21 cellular contexts compared by ENCODE assay signal in the genomic region with DNA sequence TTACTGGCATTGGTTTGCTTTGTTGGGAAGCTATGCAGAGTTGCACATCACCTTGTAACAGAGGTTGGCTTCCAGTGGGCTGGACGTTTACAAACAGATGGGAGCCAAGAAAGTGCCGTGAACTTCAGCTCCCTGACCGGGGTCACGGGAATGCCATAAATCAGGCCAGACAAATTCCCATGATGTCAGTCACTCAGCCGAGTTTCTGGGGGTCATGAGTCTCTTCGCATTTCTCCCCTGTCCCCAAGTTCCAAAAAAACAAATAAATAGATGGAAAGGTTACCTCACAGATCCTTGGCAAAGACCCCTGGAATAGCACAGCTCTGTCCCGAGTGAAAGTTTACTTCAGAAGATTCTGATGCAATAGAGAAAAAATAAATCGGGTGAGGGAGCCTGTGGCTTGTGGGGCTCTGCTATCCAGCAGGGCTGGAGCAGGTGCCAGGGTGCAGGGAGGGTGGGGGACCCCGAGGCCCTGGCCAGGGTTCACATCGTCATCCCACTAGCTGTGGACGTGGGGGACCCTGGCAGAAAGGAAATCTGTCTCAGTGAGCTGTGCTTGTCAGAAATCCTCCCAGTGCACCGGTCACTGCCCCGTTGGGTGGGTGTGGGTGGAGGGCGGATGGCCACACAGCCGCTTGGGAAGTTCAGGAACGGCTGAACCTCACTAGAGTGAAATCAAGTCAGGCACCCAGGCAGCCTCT. TPM values are rescaled to one million over a fixed set of nuclear protein-coding genes. Genes with fewer than 3 reads are reported as not detected.
DNase-seq lines count a peak whose midpoint lies in the region; ATAC-seq, FAIRE-seq and TF ChIP-seq lines count a peak whose summit lies in the region.
"Had no signal": no experiment of that assay in that cellular context is flagged by ENCODE, and none has a peak within 500 bp of the region (broad histone marks: within the 10 kb centered on the region; RNA-seq: fewer than 3 reads in every experiment).

No MANE protein-coding gene starts in this region.

- 46% methylated on average over 16 of the region's 16 CpGs for WGBS in liver
- WGBS in HepG2 (ENCODE audit: low lambda C conversion rate), result 8% methylated on average over 16 of the region's 16 CpGs
- WGBS in sigmoid colon, 2 donors, result 45 to 61% methylated on average over 16 of the region's 16 CpGs
- 50 to 55% methylated on average over 16 of the region's 16 CpGs for WGBS in aorta, 2 donors

- ATAC-seq in HepG2 (no peak), aorta (ENCODE audit: low FRiP score) (peak; percentile 62)
- ATAC-seq: T-helper 17 cell had no signal

- H3K27ac ChIP-seq in liver (ENCODE audit: low read depth in 1 of 2, low read length in 2 of 2), result no peak overlapping the region
- no peak overlapping the region for H3K27ac ChIP-seq in HepG2 (ENCODE audit: extremely low read length, insufficient read depth, low read length)
- H3K27ac ChIP-seq in sigmoid colon, result peak overlapping the region; percentile 39 to 65 (median 58)
- H3K27ac ChIP-seq in aorta (ENCODE audit: low read depth in 1 of 2, low read length in 2 of 2), result no peak overlapping the region
- H3K27ac ChIP-seq: BLaER1 treated with 17β-estradiol and CSF1 and Interleukin-3, amounts not matched to agents 10 nM and 100 nM; neutrophil; SK-N-MC had no signal

- no peak for TF ChIP-seq RAD21 in liver (IDR thresholded peaks at IDR 0.05)
- no peak for TF ChIP-seq RAD21 in HepG2 (CRISPR knock-in tag; IDR thresholded peaks at IDR 0.05)

- H3K36me3 ChIP-seq in liver (ENCODE audit: control insufficient read depth in 4 of 4, insufficient read depth in 3 of 4, low read depth in 1 of 4, low read length in 3 of 4) (no peaks in the 10 kb centered on the region), HepG2 (replicated peaks in 1 of 2; ENCODE audit: control insufficient read depth in 1 of 2, insufficient read depth in 2 of 2, low read length in 2 of 2) (no peaks in the 10 kb centered on the region), sigmoid colon (no peaks in the 10 kb centered on the region), aorta (ENCODE audit: control insufficient read depth in 1 of 2, insufficient read depth in 2 of 2, low read length in 1 of 2) (no peaks in the 10 kb centered on the region)
- H3K36me3 ChIP-seq: BLaER1 treated with 17β-estradiol and CSF1 and Interleukin-3, amounts not matched to agents 10 nM and 100 nM; neutrophil; Peyer's patch had no signal

- in situ Hi-C loops in HepG2 (cut with HindIII; ENCODE audit: extremely low pct_ligation_motif_present, low pct_unique_long_range_greater_than_20kb), result no loop called here

- TF ChIP-seq CTCF in liver (IDR thresholded peaks at IDR 0.05; ENCODE audit: low read depth, low read length, missing input control) (no peak), HepG2 (CRISPR knock-in tag; IDR thresholded peaks at IDR 0.05) (no peak), sigmoid colon (IDR thresholded peaks at IDR 0.05) (no peak)

- no peaks in the 10 kb centered on the region for H3K79me2 ChIP-seq in HepG2 (ENCODE audit: insufficient read depth, low read length)

- CTCF ChIA-PET in HepG2 (lab: Yijun Ruan, JAX; ENCODE audit: low intra/inter-chr PET ratio, low total read pairs), result interaction anchor here (1.1 kb wide), 1 partner anchor 91 kb away, joined by 5 read pairs; no protein-coding TSS in a partner anchor

- no peak overlapping the region for H3K4me2 ChIP-seq in HepG2 (ENCODE audit: low read depth, low read length)
- H3K4me2 ChIP-seq: BLaER1 treated with 17β-estradiol and CSF1 and Interleukin-3, amounts not matched to agents 10 nM and 100 nM had no signal

- no peaks in the 10 kb centered on the region for H3K27me3 ChIP-seq in liver (ENCODE audit: control insufficient read depth in 4 of 4, insufficient read depth in 4 of 4, low read length in 3 of 4)
- H3K27me3 ChIP-seq in HepG2 (ENCODE audit: control insufficient read depth in 1 of 2, insufficient read depth in 2 of 2, low read length in 2 of 2), result peaks cover 3 to 45% of the 10 kb centered on the region in 2 experiments; a peak in 4 of 5 replicates
- H3K27me3 ChIP-seq in sigmoid colon, result no peaks in the 10 kb centered on the region
- H3K27me3 ChIP-seq in aorta (ENCODE audit: control insufficient read depth in 1 of 2, insufficient read depth in 2 of 2, low read length in 1 of 2), result no peaks in the 10 kb centered on the region
- H3K27me3 ChIP-seq: BLaER1 treated with 17β-estradiol and CSF1 and Interleukin-3, amounts not matched to agents 10 nM and 100 nM; Peyer's patch had no signal

- H3K4me3 ChIP-seq in liver (ENCODE audit: low read depth in 1 of 3, low read length in 3 of 3) (no peak overlapping the region), HepG2 (replicated peaks in 1 of 3; ENCODE audit: insufficient read depth in 1 of 3, low read depth in 2 of 3, low read length in 3 of 3) (no peak overlapping the region), sigmoid colon (no peak overlapping the region), aorta (ENCODE audit: low read length in 2 of 2) (no peak overlapping the region)
- H3K4me3 ChIP-seq: BLaER1 treated with 17β-estradiol and CSF1 and Interleukin-3, amounts not matched to agents 10 nM and 100 nM; Peyer's patch; SK-N-MC had no signal

- TF ChIP-seq EP300 in HepG2 (IDR thresholded peaks at IDR 0.05; ENCODE audit: low read depth in 2 of 2, low read length in 2 of 2) (no peak), HepG2 (CRISPR knock-in tag; IDR thresholded peaks at IDR 0.05; ENCODE audit: borderline replicate concordance) (no peak), sigmoid colon (IDR thresholded peaks at IDR 0.05) (no peak)

- TF ChIP-seq POLR2A in HepG2 (IDR thresholded peaks at IDR 0.05; ENCODE audit: insufficient read depth in 1 of 2, low read depth in 2 of 2, low read length in 2 of 2), result no peak
- no peak for TF ChIP-seq POLR2A in sigmoid colon (IDR thresholded peaks at IDR 0.05)

- FAIRE-seq in HepG2 (lab: Jason Lieb, UNC), result no peak

- H3K4me1 ChIP-seq in liver (ENCODE audit: control insufficient read depth in 4 of 4, insufficient read depth in 4 of 4, low read length in 3 of 4) (no peaks in the 10 kb centered on the region), HepG2 (ENCODE audit: insufficient read depth, low read length) (no peaks in the 10 kb centered on the region), sigmoid colon (peaks cover 0 to 31% (median 21%) of the 10 kb centered on the region in 4 donors), aorta (ENCODE audit: control insufficient read depth in 1 of 2, insufficient read depth in 2 of 2, low read length in 2 of 2) (no peaks in the 10 kb centered on the region)
- H3K4me1 ChIP-seq: Caco-2, Peyer's patch had no signal

- POLR2A ChIA-PET in HepG2 (lab: Yijun Ruan, JAX), result interaction anchor here (1.2 kb wide), 1 partner anchor 12 kb away, joined by 3 read pairs; no protein-coding TSS in a partner anchor

- no peak overlapping the region for H3K9ac ChIP-seq in liver (ENCODE audit: low read depth in 1 of 2, low read length in 2 of 2)
- H3K9ac ChIP-seq in HepG2 (ENCODE audit: insufficient read depth, low read depth, low read length), result no peak overlapping the region
- H3K9ac ChIP-seq: BLaER1 treated with 17β-estradiol and CSF1 and Interleukin-3, amounts not matched to agents 10 nM and 100 nM had no signal

- H2AFZ ChIP-seq in HepG2 (ENCODE audit: low read length), result no peak overlapping the region

- BruUV-seq in HepG2 (replicated peaks; lab: Mats Ljungman, UMichigan), result no TSS peak

- DNase-seq in HepG2 (ENCODE audit: low spot score) (no peak), islet precursor cell (peak; percentile 31), sigmoid colon (peak; percentile 90), aorta (peak in 1 of 2 donors; percentile 46), NCI-H146 treated with DMSO at 0.1 percent for 48 hours (lab: John Stamatoyannopoulos, UW; ENCODE audit: unreplicated experiment) (no peak), cerebellar cortex (ENCODE audit: low spot score) (no peak), NCI-H748 (lab: John Stamatoyannopoulos, UW; ENCODE audit: unreplicated experiment) (no peak)
- DNase-seq: activated CD4-positive, alpha-beta T cell treated with anti-CD3 and anti-CD28 coated beads for 4 hours; Caco-2; effector CD8-positive, alpha-beta T cell; erythroblast; glutamatergic neuron; NCI-H1092 treated with DMSO at 0.1 percent for 48 hours; stimulated activated CD4-positive, alpha-beta T cell treated with anti-CD3 and anti-CD28 coated beads, Interleukin-4, amount 100 ng/mL, for 24 hours; T-helper 17 cell had no signal

- H4K20me1 ChIP-seq in HepG2 (ENCODE audit: insufficient read depth, low read length), result no peaks in the 10 kb centered on the region
- H4K20me1 ChIP-seq: BLaER1 treated with 17β-estradiol and CSF1 and Interleukin-3, amounts not matched to agents 10 nM and 100 nM had no signal

- intact Hi-C loops in HepG2 (cut with micrococcal nuclease; ENCODE audit: unreplicated experiment) (no loop called here), sigmoid colon (cut with DNase I) (no loop called here), aorta (cut with DNase I) (no loop called here)

- H3K9me3 ChIP-seq in liver (ENCODE audit: control insufficient read depth in 4 of 4, low read length in 3 of 4), result no peaks in the 10 kb centered on the region
- no peaks in the 10 kb centered on the region for H3K9me3 ChIP-seq in HepG2 (ENCODE audit: low read length)
- H3K9me3 ChIP-seq in sigmoid colon, result no peaks in the 10 kb centered on the region
- H3K9me3 ChIP-seq in aorta (ENCODE audit: control insufficient read depth, low read length), result no peaks in the 10 kb centered on the region
- H3K9me3 ChIP-seq: Caco-2, neutrophil, Peyer's patch had no signal

RNA-seq across cellular contexts. Expression of a gene that starts 27.8 kb away (rescaled TPM):
- total RNA-seq in liver, result under 1 TPM; 0.17 to 0.19 TPM
- under 1 TPM in 1 of 2 donors, not detected in 1; 0.20 TPM for polyA plus RNA-seq in liver
- 0.11 TPM in 1 of 2 replicates, not detected in the other for total RNA-seq in HepG2 (2016; rRNA removed; fragmentation: Illumina TruSeq; extraction: Trizol)
- total RNA-seq in HepG2 (2016; cell fraction: cytosol; rRNA removed; fragmentation: Illumina TruSeq; extraction: Trizol; ENCODE audit: low read depth), result 0.18 and 0.20 TPM in 2 replicates
- not detected in 2 replicates for total RNA-seq in HepG2 (2016; cell fraction: insoluble cytoplasmic fraction; rRNA removed; fragmentation: Illumina TruSeq; extraction: Trizol)
- 0.21 and 0.25 TPM in 2 replicates for total RNA-seq in HepG2 (2016; cell fraction: membrane; rRNA removed; fragmentation: Illumina TruSeq; extraction: Trizol)
- not detected in 2 replicates for total RNA-seq in HepG2 (2016; cell fraction: nucleus; rRNA removed; fragmentation: Illumina TruSeq; extraction: Trizol)
- polyA plus RNA-seq in HepG2 (2011; rRNA removed), result 0.08 and 0.09 TPM in 2 replicates
- 0.10 and 0.34 TPM in 2 replicates for polyA plus RNA-seq in HepG2 (2011; cell fraction: cytosol; rRNA removed)
- polyA plus RNA-seq in HepG2 (2011; cell fraction: nucleus; rRNA removed), result 0.21 TPM in 1 of 2 replicates, not detected in the other
- polyA plus RNA-seq in HepG2 (2012), result 0.09 TPM in 1 of 2 replicates, not detected in the other
- 0.21 and 0.36 TPM in 2 replicates for polyA plus RNA-seq in HepG2 (2016; cell fraction: cytosol; fragmentation: Illumina TruSeq; extraction: Trizol; ENCODE audit: low read depth)
- not detected in 2 replicates for polyA plus RNA-seq in HepG2 (2016; cell fraction: insoluble cytoplasmic fraction; fragmentation: Illumina TruSeq; extraction: Trizol; ENCODE audit: low read depth)
- polyA plus RNA-seq in HepG2 (2016; cell fraction: membrane; fragmentation: Illumina TruSeq; extraction: Trizol; ENCODE audit: low read depth), result 0.12 TPM in 1 of 2 replicates, not detected in the other
- polyA plus RNA-seq in HepG2 (2016; cell fraction: nucleus; fragmentation: Illumina TruSeq; extraction: Trizol; ENCODE audit: insufficient read depth, low read depth), result not detected in 2 replicates
- 0.32 and 4.4 TPM in 2 replicates for polyA minus RNA-seq in HepG2 (2011; rRNA and poly(A)+ RNA removed; ENCODE audit: low replicate concordance)
- polyA minus RNA-seq in HepG2 (2011; cell fraction: cytosol; rRNA and poly(A)+ RNA removed), result not detected in 2 replicates
- 0.37 and 0.39 TPM in 2 replicates for polyA minus RNA-seq in HepG2 (2011; cell fraction: nucleus; rRNA and poly(A)+ RNA removed)
- total RNA-seq in sigmoid colon, result 10 to 100 TPM; 53.9 to 92.2 (median 79.3) TPM
- polyA plus RNA-seq in sigmoid colon, result 10 to 100 TPM in 1 of 3 donors, 1 to 10 TPM in 1, under 1 TPM in 1; 0.92 to 22.8 (median 3.8) TPM
- total RNA-seq in aorta, result 10 to 100 TPM; 12.9 to 16.4 TPM
- 10 to 100 TPM in 1 of 2 donors, 1 to 10 TPM in 1; 6.0 to 20.8 TPM for polyA plus RNA-seq in aorta
- total RNA-seq: activated T-helper 1 cell treated with anti-CD3 and anti-CD28 coated beads, Interleukin-12 subunit alpha, Interleukin-12 subunit beta, Interleukin-2, Interleukin-4 antibody, amounts not matched to agents 30 ng/mL and 10 ng/mL and 1 ng/mL, durations not matched to agents 14 hours and 24 hours and 36 hours; Caco-2; T-helper 17 cell had no signal

Comparison
In these comparisons a context has a peak if more than half of its experiments do, and no peak if none do; other contexts are left out.
1. H3K27ac ChIP-seq: peak in sigmoid colon (4 of 4); none in liver (0 of 2), HepG2 (single experiment) and aorta (0 of 2).
2. DNase-seq: peak in islet precursor cell (single experiment) and sigmoid colon (single experiment); none in HepG2 (single experiment), NCI-H146 treated with DMSO at 0.1 percent for 48 hours (single experiment), cerebellar cortex (single experiment) and NCI-H748 (single experiment).
3. RNA of a gene that starts 27.8 kb away (total RNA-seq): 53.9 to 92.2 TPM in sigmoid colon and 12.9 to 16.4 TPM in aorta; 0.17 to 0.19 TPM in liver and 0.11 to 0.25 TPM in HepG2; every median in the first group is over 10 times any median in the second.